Comparison of ENCODE assay signal across 17 cellular contexts in genomic region chr2:132909427-132909826, GRCh38.
DNase-seq lines count a peak whose midpoint lies in the region; ATAC-seq lines count a peak whose summit lies in the region.
"Had no signal": no experiment of that assay in that cellular context is flagged by ENCODE, and none has a peak within 500 bp of the region (broad histone marks: within the 10 kb centered on the region; RNA-seq: fewer than 3 reads in every experiment).

No MANE protein-coding gene starts in this region.

- ATAC-seq in GM21619 (IDR thresholded peaks at IDR 0.05; ENCODE audit: unreplicated experiment), result no peak
- ATAC-seq: HCT116 had no signal

- DNase-seq in AG20443 (ENCODE audit: low spot score) (peak; percentile 29), HT1080 (ENCODE audit: low read depth) (peak; percentile 30), astrocyte of the hippocampus (ENCODE audit: low read depth, low spot score) (peak; percentile 10), hepatic stellate cell (ENCODE audit: low spot score) (peak; percentile 17), HPDE6-E6E7 (ENCODE audit: extremely low spot score) (no peak), midbrain (lab: John Stamatoyannopoulos, UW) (no peak), MV-4-11 (lab: John Stamatoyannopoulos, UW) (no peak)
- DNase-seq: CD8-positive, alpha-beta memory T cell; DND-41; KBM-7; NCI-H1105; NCI-H1694 treated with DMSO at 0.1 percent for 48 hours; NCI-H446 treated with DMSO at 0.1 percent for 48 hours; NCI-H774; SHP77 had no signal

Comparison
In these comparisons a context has a peak if more than half of its experiments do, and no peak if none do; other contexts are left out.
1. DNase-seq: peak in AG20443 (single experiment), HT1080 (single experiment), astrocyte of the hippocampus (single experiment) and hepatic stellate cell (single experiment); none in HPDE6-E6E7 (single experiment), midbrain (single experiment) and MV-4-11 (single experiment).